ENCODE assay signal across 8 cellular contexts in genomic region chr17:17849147-17849820, GRCh38. TPM values are rescaled to one million over a fixed set of nuclear protein-coding genes. Genes with fewer than 3 reads are reported as not detected.
DNase-seq lines count a peak whose midpoint lies in the region; FAIRE-seq and TF ChIP-seq lines count a peak whose summit lies in the region.

No MANE protein-coding gene starts in this region.

- H3K27me3 ChIP-seq in endodermal cell (ENCODE audit: control insufficient read depth, insufficient read depth, low read length, poor library complexity, severe bottlenecking) (no peaks in the 10 kb centered on the region), thyroid gland (no peaks in the 10 kb centered on the region)

- peaks cover 2% of the 10 kb centered on the region for H3K27me3 Mint-ChIP-seq in endodermal cell (ENCODE audit: insufficient read depth)

- TF ChIP-seq POLR2A in NB4 (IDR thresholded peaks at IDR 0.05; ENCODE audit: extremely low read depth, insufficient read length) (no peak), thyroid gland (IDR thresholded peaks at IDR 0.05) (no peak)

- H3K27ac Mint-ChIP-seq in endodermal cell = no peak overlapping the region

- H3K4me3 ChIP-seq in NB4 (ENCODE audit: low read depth, low read length) (no peak overlapping the region), endodermal cell (ENCODE audit: low read length) (no peak overlapping the region), thyroid gland (replicated peaks in 1 of 3) (no peak overlapping the region)

- 74 to 77% methylated on average over 4 to 5 of the region's 5 CpGs for WGBS in endodermal cell (ENCODE audit: insufficient coverage in 1 of 2, insufficient read length in 1 of 2), 2 experiments
- WGBS in thyroid gland, 2 donors = 32 to 44% methylated on average over 4 of the region's 5 CpGs

- no peaks in the 10 kb centered on the region for H3K9me3 ChIP-seq in endodermal cell (ENCODE audit: control insufficient read depth, low read length)
- H3K9me3 ChIP-seq in thyroid gland = no peaks in the 10 kb centered on the region

- TF ChIP-seq CTCF in NB4 (IDR thresholded peaks at IDR 0.05; ENCODE audit: low read depth, low read length) (no peak), endodermal cell (conservative IDR thresholded peaks at IDR 0.05) (no peak), thyroid gland (IDR thresholded peaks at IDR 0.05) (no peak)

- intact Hi-C loops in thyroid gland (cut with DNase I) = no loop called here

- no peak overlapping the region for H3K27ac ChIP-seq in endodermal cell (ENCODE audit: low read depth, low read length)
- H3K27ac ChIP-seq in thyroid gland = peak overlapping the region; percentile 42 to 99 (median 76)

- DNase-seq in GM18507 (ENCODE audit: extremely low spot score, insufficient read length, low read depth) (peak; percentile 54), NB4 (ENCODE audit: low read depth) (peak; percentile 97), endodermal cell (peak; percentile 72), pons (ENCODE audit: low spot score) (peak; percentile 70), thyroid gland (peak; percentile 66 to 70), SK-N-DZ (ENCODE audit: low spot score) (no peak), NCI-H524 treated with DMSO at 0.1 percent for 48 hours (lab: John Stamatoyannopoulos, UW) (no peak)
- peak; percentile 59 to 66 for DNase-seq in activated CD8-positive, alpha-beta memory T cell treated with anti-CD3 and anti-CD28 coated beads for 1 hour (ENCODE audit: extremely low read depth in 1 of 2, low read depth in 1 of 2)

- H3K36me3 ChIP-seq in endodermal cell (ENCODE audit: control insufficient read depth, insufficient read depth, low read length) = no peaks in the 10 kb centered on the region
- H3K36me3 ChIP-seq in thyroid gland = peaks cover 9 to 13% of the 10 kb centered on the region in 2 donors

- no peak overlapping the region for H3K4me3 Mint-ChIP-seq in endodermal cell

- no peaks in the 10 kb centered on the region for H3K9me3 Mint-ChIP-seq in endodermal cell

- no peaks in the 10 kb centered on the region for H3K36me3 Mint-ChIP-seq in endodermal cell (ENCODE audit: low read depth)

- no peak overlapping the region for H3K9ac ChIP-seq in endodermal cell (ENCODE audit: extremely low read depth, low read length, poor library complexity, severe bottlenecking)

- FAIRE-seq in GM18507 (lab: Jason Lieb, UNC) = peak; percentile 93

- peaks cover 17% of the 10 kb centered on the region for H3K4me1 Mint-ChIP-seq in endodermal cell

- no peaks in the 10 kb centered on the region for H3K4me1 ChIP-seq in endodermal cell (ENCODE audit: control insufficient read depth, insufficient read depth, low read length)
- peaks cover 69 to 88% of the 10 kb centered on the region in 2 donors for H3K4me1 ChIP-seq in thyroid gland

RNA-seq across cellular contexts. Expression of gene SREBF1, which starts 12.5 kb away (rescaled TPM):
- total RNA-seq in endodermal cell (10 to 100 TPM; 39.0 to 58.2 TPM), thyroid gland (10 to 100 TPM; 44.6 to 89.4 (median 63.0) TPM)
- 69.1 TPM for polyA plus RNA-seq in endodermal cell (2013, experiment 1 of 2)
- 66.7 TPM for polyA plus RNA-seq in endodermal cell (2013, experiment 2 of 2)
- 57.6 and 67.5 TPM in 2 replicates for polyA plus RNA-seq in SK-N-DZ (2014; cell fraction: cytosol; rRNA removed)
- polyA plus RNA-seq in SK-N-DZ (2014; cell fraction: nucleus; rRNA removed) = 182 and 191 TPM in 2 replicates

Comparison
In these comparisons a context has a peak if more than half of its experiments do, and no peak if none do; other contexts are left out.
1. DNase-seq: peak in GM18507 (single experiment), NB4 (single experiment), activated CD8-positive, alpha-beta memory T cell treated with anti-CD3 and anti-CD28 coated beads for 1 hour (2 of 2), endodermal cell (single experiment), pons (single experiment) and thyroid gland (2 of 2); none in SK-N-DZ (single experiment) and NCI-H524 treated with DMSO at 0.1 percent for 48 hours (single experiment).